8 cellular contexts compared by ENCODE assay signal in the genomic region with DNA sequence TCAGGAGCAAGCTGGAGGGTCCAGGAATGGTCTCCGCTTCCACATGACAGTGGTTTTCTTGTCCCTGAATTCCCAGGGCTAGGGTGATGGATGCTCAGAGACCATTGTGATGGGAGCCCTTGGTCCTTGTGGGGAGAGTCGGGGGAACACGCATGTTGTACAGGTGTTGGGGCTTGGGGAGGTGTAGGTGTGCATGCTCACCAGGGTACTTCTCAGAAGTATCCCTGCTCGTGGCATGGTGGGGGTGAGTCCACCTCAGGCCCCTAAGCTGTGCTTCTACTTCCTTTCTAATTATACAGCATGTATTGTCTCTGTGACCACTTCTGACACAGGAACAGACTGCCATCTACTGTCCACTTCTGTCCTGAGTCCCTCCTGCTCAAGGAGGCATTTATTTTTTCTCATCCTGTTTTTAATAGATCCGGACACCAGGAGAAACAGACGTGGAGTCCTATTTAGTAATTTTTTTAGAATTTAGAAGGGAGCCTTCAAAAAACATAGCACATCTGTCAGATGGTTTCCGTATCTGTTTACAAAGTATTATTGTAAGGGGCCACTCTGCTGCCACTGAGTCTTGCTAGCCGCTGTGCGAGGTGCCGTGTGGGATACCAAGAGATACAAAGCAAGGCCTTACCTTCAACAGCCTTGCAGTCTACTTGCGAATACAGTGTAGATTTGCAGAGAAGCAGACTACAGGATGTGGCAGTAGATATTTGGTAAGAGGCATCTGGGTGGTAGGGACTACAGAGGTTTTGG. TPM values are rescaled to one million over a fixed set of nuclear protein-coding genes. Genes with fewer than 3 reads are reported as not detected.
A peak's percentile ranks its signal among the peaks of the same experiment; 100 is the strongest.
DNase-seq lines count a peak whose midpoint lies in the region; ATAC-seq and TF ChIP-seq lines count a peak whose summit lies in the region.

No MANE protein-coding gene starts in this region.

- TF ChIP-seq EP300 in stomach (IDR thresholded peaks at IDR 0.05): no peak

- TF ChIP-seq CTCF in stomach (IDR thresholded peaks at IDR 0.05) (peak in 5 of 7 experiments; percentile 31 to 47 (median 44)), Calu3 (IDR thresholded peaks at IDR 0.05; ENCODE audit: unreplicated experiment) (no peak)

- H3K4me1 Mint-ChIP-seq in Calu3 (ENCODE audit: low read depth, unreplicated experiment): no peaks in the 10 kb centered on the region

- TF ChIP-seq POLR2A in stomach (IDR thresholded peaks at IDR 0.05): no peak

- 50 to 61% (median 58%) methylated on average over 10 to 11 of the region's 11 CpGs for WGBS in stomach, 5 donors

- H3K27ac ChIP-seq in SJCRH30 (peak overlapping the region; percentile 18; the same call in 1 of the 2 replicates), stomach (no peak overlapping the region)

- H3K4me3 Mint-ChIP-seq in Calu3 (ENCODE audit: low read depth, unreplicated experiment): no peak overlapping the region

- DNase-seq in AML-193 (lab: John Stamatoyannopoulos, UW) (peak; percentile 22 to 62), HT1080 (ENCODE audit: low read depth) (peak; percentile 39), SJCRH30 (peak; percentile 30 to 66), Right ventricle myocardium superior (no peak), stomach (no peak), Calu3 (no peak), occipital lobe (lab: John Stamatoyannopoulos, UW) (no peak)
- DNase-seq in activated CD4-positive, CD25-positive, alpha-beta regulatory T cell treated with anti-CD3 and anti-CD28 coated beads, Interleukin-2, amount 50 U/mL, for 72 hours: no peak

- H3K9me3 ChIP-seq in SJCRH30 (replicated peaks) (no peaks in the 10 kb centered on the region), stomach (no peaks in the 10 kb centered on the region)

- H3K27ac Mint-ChIP-seq in Calu3 (ENCODE audit: unreplicated experiment): no peak overlapping the region

- H3K27me3 Mint-ChIP-seq in Calu3 (ENCODE audit: unreplicated experiment): peaks cover 18% of the 10 kb centered on the region

- H3K36me3 ChIP-seq in SJCRH30 (peaks cover 4% of the 10 kb centered on the region; the same call in 1 of the 2 replicates), stomach (no peaks in the 10 kb centered on the region)

- H3K27me3 ChIP-seq in SJCRH30 (no peaks in the 10 kb centered on the region), stomach (peaks cover 0 to 34% (median 0%) of the 10 kb centered on the region in 3 donors)

- H3K36me3 Mint-ChIP-seq in Calu3 (ENCODE audit: insufficient read depth, unreplicated experiment): no peaks in the 10 kb centered on the region

- H3K9me3 Mint-ChIP-seq in Calu3 (ENCODE audit: low read depth, unreplicated experiment): peaks cover 3% of the 10 kb centered on the region

- H3K4me3 ChIP-seq in SJCRH30: no peak overlapping the region
- H3K4me3 ChIP-seq in stomach: no peak overlapping the region

- H3K4me1 ChIP-seq in SJCRH30 (peaks cover 28% of the 10 kb centered on the region), stomach (peaks cover 0 to 18% (median 3%) of the 10 kb centered on the region in 4 donors)

- BruUV-seq in Calu3 (replicated peaks; lab: Mats Ljungman, UMichigan): no TSS peak

- CTCF ChIA-PET in Calu3 (lab: Charles Lee): no interaction called here

- intact Hi-C loops in Right ventricle myocardium superior (cut with DNase I): loop anchor here (2.0 to 5.0 kb wide), 2 partner anchors 272 to 345 kb away; no protein-coding TSS in a partner anchor
- intact Hi-C loops in stomach (cut with DNase I; ENCODE audit: low total_unique reads): loop anchor here (10.0 kb wide), 1 partner anchor 248 kb away; no protein-coding TSS in a partner anchor
- intact Hi-C loops in Calu3 (cut with micrococcal nuclease; ENCODE audit: unreplicated experiment): loop anchor here (2.0 to 10.0 kb wide), 3 partner anchors 270 to 420 kb away; no protein-coding TSS in a partner anchor

- peak; percentile 94 for ATAC-seq in Right ventricle myocardium superior (ENCODE audit: poor library complexity)

RNA-seq across cellular contexts. Expression of a gene that starts 10.5 kb away (rescaled TPM):
- not detected in 2 replicates for total RNA-seq in HT1080 (2014; rRNA removed; shearing (Covaris generic))
- not detected in 2 replicates for polyA plus RNA-seq in HT1080 (2015; cell fraction: cytosol; rRNA removed)
- not detected in 2 replicates for polyA plus RNA-seq in HT1080 (2015; cell fraction: nucleus; rRNA removed)
- total RNA-seq in SJCRH30 (2014; rRNA removed; shearing (Covaris generic)): 15.5 and 16.9 TPM in 2 replicates
- total RNA-seq in Right ventricle myocardium superior: 1.1 TPM
- total RNA-seq in stomach: 1 to 10 TPM in 2 of 5 donors, not detected in 3; 4.0 to 6.2 TPM
- polyA plus RNA-seq in stomach: 1 to 10 TPM in 2 of 3 donors, under 1 TPM in 1; 0.87 to 7.3 (median 1.7) TPM
- not detected in 2 replicates for total RNA-seq in Calu3 (2022)
- total RNA-seq in occipital lobe: 2.3 TPM

Comparison
In these comparisons a context has a peak if more than half of its experiments do, and no peak if none do; other contexts are left out.
1. DNase-seq: peak in AML-193 (2 of 2), HT1080 (single experiment) and SJCRH30 (2 of 2); none in Right ventricle myocardium superior (single experiment), stomach (single experiment), activated CD4-positive, CD25-positive, alpha-beta regulatory T cell treated with anti-CD3 and anti-CD28 coated beads, Interleukin-2, amount 50 U/mL, for 72 hours (single experiment), Calu3 (single experiment) and occipital lobe (single experiment).